Comparison of ENCODE assay signal across 8 cellular contexts in the genomic region with DNA sequence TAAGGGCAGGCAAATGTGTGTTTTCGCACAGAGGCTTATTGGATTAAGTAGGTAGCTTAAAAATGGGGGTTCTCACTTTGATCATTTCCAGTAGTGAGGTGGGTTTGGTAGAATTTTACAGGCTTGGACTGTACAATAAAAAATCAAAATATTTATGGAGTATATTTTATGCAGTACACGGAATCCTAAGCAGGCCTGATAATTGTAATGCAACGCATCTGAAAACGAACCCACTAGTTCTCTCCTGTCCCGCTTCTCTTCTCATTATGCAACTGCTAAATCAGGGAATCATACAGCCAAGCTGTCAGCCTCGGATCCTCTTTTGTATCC. TPM values are rescaled to one million over a fixed set of nuclear protein-coding genes. Genes with fewer than 3 reads are reported as not detected.
DNase-seq lines count a peak whose midpoint lies in the region; ATAC-seq, FAIRE-seq and TF ChIP-seq lines count a peak whose summit lies in the region.

No MANE protein-coding gene starts in this region.

- H3K9ac ChIP-seq in mucosa of rectum (ENCODE audit: low read depth in 1 of 2, low read length in 2 of 2) = peak overlapping the region in 1 of 2 donors; percentile 82

- peak overlapping the region; percentile 62 for H3K4me2 ChIP-seq in A549

- H3K9me3 ChIP-seq in A549 (no peaks in the 10 kb centered on the region), mucosa of rectum (ENCODE audit: control insufficient read depth in 2 of 2, low read length in 2 of 2) (no peaks in the 10 kb centered on the region)

- H3K4me1 Mint-ChIP-seq in activated naive CD8-positive, alpha-beta T cell treated with anti-CD3 and anti-CD28 coated beads, Interleukin-2, amount 50 U/mL, for 24 hours = peaks cover 43% of the 10 kb centered on the region

- peak overlapping the region; percentile 95 for H3K4me3 Mint-ChIP-seq in activated naive CD8-positive, alpha-beta T cell treated with anti-CD3 and anti-CD28 coated beads, Interleukin-2, amount 50 U/mL, for 24 hours

- H3K27me3 Mint-ChIP-seq in activated naive CD8-positive, alpha-beta T cell treated with anti-CD3 and anti-CD28 coated beads, Interleukin-2, amount 50 U/mL, for 24 hours = no peaks in the 10 kb centered on the region

- FAIRE-seq in A549 (lab: Jason Lieb, UNC) = no peak
- FAIRE-seq in H54 (lab: Jason Lieb, UNC) = no peak

- H3K36me3 Mint-ChIP-seq in activated naive CD8-positive, alpha-beta T cell treated with anti-CD3 and anti-CD28 coated beads, Interleukin-2, amount 50 U/mL, for 24 hours (ENCODE audit: low read depth) = peaks cover 3% of the 10 kb centered on the region

- 40% methylated on average over 6 of the region's 6 CpGs for WGBS in A549 (ENCODE audit: missing lambda C conversion rate)

- no peak overlapping the region for H3K4me3 ChIP-seq in A549
- peak overlapping the region; percentile 91 to 97 for H3K4me3 ChIP-seq in mucosa of rectum (ENCODE audit: low read length in 2 of 2)
- no peak overlapping the region for H3K4me3 ChIP-seq in brain microvascular endothelial cell (ENCODE audit: low read depth, low read length)

- TF ChIP-seq RAD21 in A549 (conservative IDR thresholded peaks at IDR 0.05 in 1 of 2, IDR thresholded peaks at IDR 0.05 in 1 of 2) = no peak

- no peaks in the 10 kb centered on the region for H3K27me3 ChIP-seq in mucosa of rectum (ENCODE audit: control insufficient read depth in 2 of 2, insufficient read depth in 2 of 2, low read length in 2 of 2)
- no peaks in the 10 kb centered on the region for H3K27me3 ChIP-seq in brain microvascular endothelial cell (replicated peaks)

- ATAC-seq in A549 = peak; percentile 12 to 40; a peak in 4 of 6 replicates
- peak; percentile 1 for ATAC-seq in HG02763 (IDR thresholded peaks at IDR 0.05; ENCODE audit: unreplicated experiment)
- ATAC-seq in activated naive CD8-positive, alpha-beta T cell treated with anti-CD3 and anti-CD28 coated beads, Interleukin-2, amount 50 U/mL, for 24 hours = no peak

- POLR2A ChIA-PET in A549 (lab: Yijun Ruan, JAX) = interaction anchor here (0.6 to 1.4 kb wide), 7 partner anchors 9 to 1815 kb away, joined by 3 to 17 read pairs (median 3); a partner anchor contains a TSS

- H3K27ac Mint-ChIP-seq in activated naive CD8-positive, alpha-beta T cell treated with anti-CD3 and anti-CD28 coated beads, Interleukin-2, amount 50 U/mL, for 24 hours = peak overlapping the region; percentile 93

- CTCF ChIA-PET in A549 (lab: Yijun Ruan, JAX) = interaction anchor here (0.7 to 11.6 kb wide), 23 partner anchors 8 to 1357 kb away, joined by 3 to 243 read pairs (median 3); a partner anchor contains a TSS

- TF ChIP-seq POLR2A in A549 (IDR thresholded peaks at IDR 0.05; ENCODE audit: low read length) = no peak
- no peak for TF ChIP-seq POLR2A in H54 (IDR thresholded peaks at IDR 0.05; ENCODE audit: low read depth, low read length)

- DNase-seq in A549 (ENCODE audit: low read depth in 1 of 2, low spot score in 1 of 2) (no peak), superior temporal gyrus (ENCODE audit: extremely low spot score) (no peak), brain microvascular endothelial cell (no peak), H54 (ENCODE audit: insufficient read length, low spot score) (no peak)
- no peak for DNase-seq in activated naive CD8-positive, alpha-beta T cell treated with anti-CD3 and anti-CD28 coated beads, Interleukin-2, amount 50 U/mL, for 24 hours
- DNase-seq in stimulated activated CD8-positive, alpha-beta memory T cell treated with anti-CD3 and anti-CD28 coated beads, Interleukin-4, amount 100 ng/mL, for 48 hours = no peak

- H3K36me3 ChIP-seq in mucosa of rectum (ENCODE audit: control insufficient read depth in 2 of 2, insufficient read depth in 2 of 2, low read length in 2 of 2) = no peaks in the 10 kb centered on the region
- H3K36me3 ChIP-seq in brain microvascular endothelial cell (replicated peaks) = no peaks in the 10 kb centered on the region

- peak; percentile 23; the same call in 1 of the 3 replicates for TF ChIP-seq CTCF in A549 (IDR thresholded peaks at IDR 0.05)
- no peak for TF ChIP-seq CTCF in brain microvascular endothelial cell (IDR thresholded peaks at IDR 0.05; ENCODE audit: low read depth, low read length, missing control alignments)

- in situ Hi-C loops in brain microvascular endothelial cell (cut with HindIII; ENCODE audit: low pct_ligation_motif_present, low sequenced_read_pairs) = no loop called here

- H3K4me1 ChIP-seq in A549 (peaks cover 14% of the 10 kb centered on the region), mucosa of rectum (ENCODE audit: control insufficient read depth in 2 of 2, insufficient read depth in 2 of 2, low read length in 2 of 2) (peaks cover 5 to 10% of the 10 kb centered on the region in 2 donors)

- TF ChIP-seq EP300 in A549 (IDR thresholded peaks at IDR 0.05) = no peak

- H3K27ac ChIP-seq in A549 (peak overlapping the region; percentile 35 to 57; a peak in 4 of 6 replicates), mucosa of rectum (ENCODE audit: low read depth in 2 of 2, low read length in 2 of 2) (no peak overlapping the region), brain microvascular endothelial cell (no peak overlapping the region)

- no peaks in the 10 kb centered on the region for H3K9me3 Mint-ChIP-seq in activated naive CD8-positive, alpha-beta T cell treated with anti-CD3 and anti-CD28 coated beads, Interleukin-2, amount 50 U/mL, for 24 hours

TF ChIP-seq in A549, 52 proteins besides CTCF, POLR2A, EP300 and RAD21:
- TF ChIP-seq, protein P1, sequence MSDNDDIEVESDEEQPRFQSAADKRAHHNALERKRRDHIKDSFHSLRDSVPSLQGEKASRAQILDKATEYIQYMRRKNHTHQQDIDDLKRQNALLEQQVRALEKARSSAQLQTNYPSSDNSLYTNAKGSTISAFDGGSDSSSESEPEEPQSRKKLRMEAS (IDR thresholded peaks at IDR 0.05) = no peak
- TF ChIP-seq BHLHE40 (IDR thresholded peaks at IDR 0.05; ENCODE audit: low read depth, low read length) = no peak
- TF ChIP-seq, protein P2, sequence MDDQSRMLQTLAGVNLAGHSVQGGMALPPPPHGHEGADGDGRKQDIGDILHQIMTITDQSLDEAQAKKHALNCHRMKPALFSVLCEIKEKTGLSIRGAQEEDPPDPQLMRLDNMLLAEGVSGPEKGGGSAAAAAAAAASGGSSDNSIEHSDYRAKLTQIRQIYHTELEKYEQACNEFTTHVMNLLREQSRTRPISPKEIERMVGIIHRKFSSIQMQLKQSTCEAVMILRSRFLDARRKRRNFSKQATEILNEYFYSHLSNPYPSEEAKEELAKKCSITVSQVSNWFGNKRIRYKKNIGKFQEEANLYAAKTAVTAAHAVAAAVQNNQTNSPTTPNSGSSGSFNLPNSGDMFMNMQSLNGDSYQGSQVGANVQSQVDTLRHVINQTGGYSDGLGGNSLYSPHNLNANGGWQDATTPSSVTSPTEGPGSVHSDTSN (IDR thresholded peaks at IDR 0.05) = no peak
- no peak for TF ChIP-seq CHD4 (IDR thresholded peaks at IDR 0.05; ENCODE audit: borderline replicate concordance)
- TF ChIP-seq HOXB13 (CRISPR knock-in tag; IDR thresholded peaks at IDR 0.05; ENCODE audit: low read depth) = no peak
- no peak for TF ChIP-seq ESRRA (IDR thresholded peaks at IDR 0.05; ENCODE audit: borderline replicate concordance, low read length)
- TF ChIP-seq, protein P3, sequence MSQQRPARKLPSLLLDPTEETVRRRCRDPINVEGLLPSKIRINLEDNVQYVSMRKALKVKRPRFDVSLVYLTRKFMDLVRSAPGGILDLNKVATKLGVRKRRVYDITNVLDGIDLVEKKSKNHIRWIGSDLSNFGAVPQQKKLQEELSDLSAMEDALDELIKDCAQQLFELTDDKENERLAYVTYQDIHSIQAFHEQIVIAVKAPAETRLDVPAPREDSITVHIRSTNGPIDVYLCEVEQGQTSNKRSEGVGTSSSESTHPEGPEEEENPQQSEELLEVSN (IDR thresholded peaks at IDR 0.05; ENCODE audit: borderline replicate concordance, low read depth) = no peak
- no peak for TF ChIP-seq NR3C1 (IDR thresholded peaks at IDR 0.05)
- TF ChIP-seq FOSL2 (IDR thresholded peaks at IDR 0.05) = no peak
- TF ChIP-seq FOSL2 (CRISPR knock-in tag; IDR thresholded peaks at IDR 0.05) = no peak
- TF ChIP-seq, protein P4, sequence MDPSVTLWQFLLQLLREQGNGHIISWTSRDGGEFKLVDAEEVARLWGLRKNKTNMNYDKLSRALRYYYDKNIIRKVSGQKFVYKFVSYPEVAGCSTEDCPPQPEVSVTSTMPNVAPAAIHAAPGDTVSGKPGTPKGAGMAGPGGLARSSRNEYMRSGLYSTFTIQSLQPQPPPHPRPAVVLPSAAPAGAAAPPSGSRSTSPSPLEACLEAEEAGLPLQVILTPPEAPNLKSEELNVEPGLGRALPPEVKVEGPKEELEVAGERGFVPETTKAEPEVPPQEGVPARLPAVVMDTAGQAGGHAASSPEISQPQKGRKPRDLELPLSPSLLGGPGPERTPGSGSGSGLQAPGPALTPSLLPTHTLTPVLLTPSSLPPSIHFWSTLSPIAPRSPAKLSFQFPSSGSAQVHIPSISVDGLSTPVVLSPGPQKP (IDR thresholded peaks at IDR 0.05; ENCODE audit: low read depth, low read length) = no peak
- TF ChIP-seq SREBF2 (IDR thresholded peaks at IDR 0.05) = no peak
- no peak for TF ChIP-seq TP53 (CRISPR knock-in tag; IDR thresholded peaks at IDR 0.05)
- no peak for TF ChIP-seq ZFP36 (IDR thresholded peaks at IDR 0.05; ENCODE audit: borderline replicate concordance, partially characterized antibody)
- no peak for TF ChIP-seq HOXB5 (CRISPR knock-in tag; IDR thresholded peaks at IDR 0.05)
- no peak for TF ChIP-seq RNF2 (IDR thresholded peaks at IDR 0.05; ENCODE audit: borderline replicate concordance, low read depth)
- TF ChIP-seq EHMT2 (IDR thresholded peaks at IDR 0.05; ENCODE audit: low read depth) = no peak
- TF ChIP-seq CHD2 (IDR thresholded peaks at IDR 0.05; ENCODE audit: low read length, partially characterized antibody) = no peak
- no peak for TF ChIP-seq RFX5 (IDR thresholded peaks at IDR 0.05)

RNA-seq across cellular contexts. Expression of a gene that starts 0.4 kb away (rescaled TPM):
- polyA plus RNA-seq in A549 (2011; rRNA removed) (23.4 and 33.9 TPM in 2 replicates), A549 (2017; fragmentation: RNase III; extraction: RNeasy Plus Mini Kit Qiagen cat#74134 plus additional on column Dnase treatment) (11.8 to 12.4 TPM (median 11.8 TPM) in 3 replicates)
- 5.0 and 5.5 TPM in 2 replicates for polyA plus RNA-seq in A549 (2012; cell fraction: cytosol; rRNA removed)
- polyA plus RNA-seq in A549 (2012; cell fraction: nucleus; rRNA removed) = 4.0 and 7.4 TPM in 2 replicates
- polyA minus RNA-seq in A549 (2011; rRNA and poly(A)+ RNA removed) = 9.7 and 11.0 TPM in 2 replicates

Comparison
In these comparisons a context has a peak if more than half of its experiments do, and no peak if none do; other contexts are left out.
1. H3K27ac ChIP-seq: peak in A549 (2 of 2); none in mucosa of rectum (0 of 2) and brain microvascular endothelial cell (single experiment).
2. H3K4me3 ChIP-seq: peak in mucosa of rectum (2 of 2); none in A549 (single experiment) and brain microvascular endothelial cell (single experiment).